8 cellular contexts compared by ENCODE assay signal in genomic region chr1:50308883-50309282, GRCh38.
DNase-seq lines count a peak whose midpoint lies in the region; ATAC-seq and TF ChIP-seq lines count a peak whose summit lies in the region.

No MANE protein-coding gene starts in this region.

- TF ChIP-seq CTCF in GM10248 (IDR thresholded peaks at IDR 0.05; ENCODE audit: control extremely low read depth, extremely low read depth, low read depth, missing control alignments) (no peak), astrocyte of the spinal cord (IDR thresholded peaks at IDR 0.05; ENCODE audit: low read depth, low read length) (no peak), chondrocyte (IDR thresholded peaks at IDR 0.05) (no peak)

- CTCF ChIA-PET in GM10248 (lab: Yijun Ruan, JAX): interaction anchor here (2.6 to 2.8 kb wide), 2 partner anchors 9 to 25 kb away, joined by 10 to 16 read pairs; no protein-coding TSS in a partner anchor
- CTCF ChIA-PET in T-cell (lab: Charles Lee): no interaction called here

- H3K27ac Mint-ChIP-seq in T-cell: no peak overlapping the region
- no peak overlapping the region for H3K27ac Mint-ChIP-seq in chondrocyte (ENCODE audit: unreplicated experiment)

- no peaks in the 10 kb centered on the region for H3K4me1 Mint-ChIP-seq in T-cell
- H3K4me1 Mint-ChIP-seq in chondrocyte (ENCODE audit: low read depth): no peaks in the 10 kb centered on the region

- ATAC-seq in T-cell (replicated peaks in 1 of 4): no peak
- ATAC-seq in GM18858 (IDR thresholded peaks at IDR 0.05; ENCODE audit: unreplicated experiment): no peak

- peak; percentile 35 for DNase-seq in GM10248 (ENCODE audit: extremely low spot score)
- peak; percentile 22 to 37 for DNase-seq in Kasumi-1 (lab: John Stamatoyannopoulos, UW)
- peak; percentile 40 for DNase-seq in astrocyte of the spinal cord (ENCODE audit: low read depth, low spot score)
- peak; percentile 53 to 66 for DNase-seq in lung microvascular endothelial cell (ENCODE audit: low read depth in 2 of 2)
- DNase-seq in T-cell: no peak
- DNase-seq in chondrocyte (ENCODE audit: low spot score): no peak
- DNase-seq in stimulated activated naive CD4-positive, alpha-beta T cell treated with Interleukin-2 at 50 U/mL for 16 hours (lab: John Stamatoyannopoulos, UW): no peak

- H3K9me3 Mint-ChIP-seq in T-cell (peaks cover 0 to 5% (median 0%) of the 10 kb centered on the region in 3 donors), chondrocyte (ENCODE audit: low read depth) (no peaks in the 10 kb centered on the region)

- H3K36me3 Mint-ChIP-seq in T-cell: no peaks in the 10 kb centered on the region
- no peaks in the 10 kb centered on the region for H3K36me3 Mint-ChIP-seq in chondrocyte (ENCODE audit: low read depth)

- POLR2A ChIA-PET in GM10248 (lab: Yijun Ruan, JAX): no interaction called here
- POLR2A ChIA-PET in T-cell (lab: Charles Lee): no interaction called here

- H3K4me3 ChIP-seq in astrocyte of the spinal cord (ENCODE audit: low read depth, low read length): no peak overlapping the region

- H3K27me3 Mint-ChIP-seq in T-cell (peaks cover 5 to 30% of the 10 kb centered on the region in 2 donors), chondrocyte (ENCODE audit: low read depth) (no peaks in the 10 kb centered on the region)

- in situ Hi-C loops in astrocyte of the spinal cord (cut with HindIII; ENCODE audit: low sequenced_read_pairs): no loop called here

- H3K4me3 Mint-ChIP-seq in T-cell (no peak overlapping the region), chondrocyte (ENCODE audit: unreplicated experiment) (no peak overlapping the region)

Comparison
In these comparisons a context has a peak if more than half of its experiments do, and no peak if none do; other contexts are left out.
1. DNase-seq: peak in GM10248 (single experiment), Kasumi-1 (2 of 2), astrocyte of the spinal cord (single experiment) and lung microvascular endothelial cell (2 of 2); none in T-cell (0 of 34), chondrocyte (single experiment) and stimulated activated naive CD4-positive, alpha-beta T cell treated with Interleukin-2 at 50 U/mL for 16 hours (single experiment).